20 cellular contexts compared by ENCODE assay signal in the genomic region with DNA sequence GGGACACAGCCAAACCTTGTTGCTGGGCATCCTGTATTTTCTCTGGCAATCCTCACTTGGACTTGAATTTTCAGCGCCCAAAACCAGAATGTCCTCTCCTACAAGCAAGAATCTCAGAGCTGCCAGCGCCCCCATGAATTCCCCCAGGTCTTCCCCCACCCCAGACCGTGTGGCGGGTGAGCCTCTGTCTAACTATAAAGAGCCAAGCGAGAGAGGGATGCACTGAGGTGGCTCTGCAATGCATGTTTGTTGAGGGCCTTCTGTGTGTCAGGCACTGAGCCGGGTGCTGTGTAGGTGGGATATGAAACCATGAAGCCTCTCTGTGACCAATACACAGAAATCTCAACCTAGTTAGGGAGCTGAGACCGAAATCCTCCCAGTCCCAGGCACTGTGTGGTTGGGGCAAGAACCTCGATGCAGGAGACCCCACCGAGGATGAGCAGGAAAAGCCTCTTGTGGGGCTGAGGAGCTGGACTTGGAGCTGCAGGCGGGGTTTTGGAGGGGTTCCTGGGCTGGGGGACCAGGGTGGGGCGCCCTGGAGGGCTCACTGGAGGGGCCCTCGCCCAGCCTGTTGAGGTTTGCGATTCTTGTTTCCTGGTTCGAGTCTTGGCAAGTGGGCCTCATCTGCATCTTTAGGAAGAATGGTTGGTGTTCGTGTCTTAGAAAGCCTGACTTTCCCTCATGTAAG. TPM values are rescaled to one million over a fixed set of nuclear protein-coding genes. Genes with fewer than 3 reads are reported as not detected.
A peak's percentile ranks its signal among the peaks of the same experiment; 100 is the strongest.
DNase-seq lines count a peak whose midpoint lies in the region; ATAC-seq and TF ChIP-seq lines count a peak whose summit lies in the region.
"Had no signal": no experiment of that assay in that cellular context is flagged by ENCODE, and none has a peak within 500 bp of the region (broad histone marks: within the 10 kb centered on the region; RNA-seq: fewer than 3 reads in every experiment).

No MANE protein-coding gene starts in this region.

- H3K27me3 ChIP-seq in endodermal cell (ENCODE audit: control insufficient read depth, insufficient read depth, low read length, poor library complexity, severe bottlenecking) (no peaks in the 10 kb centered on the region), mesenchymal stem cell (ENCODE audit: control insufficient read depth in 1 of 2, insufficient read depth in 1 of 2, low read length in 2 of 2) (peaks cover 0 to 5% of the 10 kb centered on the region in 2 experiments)
- no peaks in the 10 kb centered on the region for H3K27me3 ChIP-seq in CD8-positive, alpha-beta memory T cell (ENCODE audit: insufficient read depth, low read length, poor library complexity, severe bottlenecking)

- H3K27ac ChIP-seq in endodermal cell (ENCODE audit: low read depth, low read length) (no peak overlapping the region), mesenchymal stem cell (ENCODE audit: low read length, poor library complexity, severe bottlenecking) (no peak overlapping the region)
- H3K27ac ChIP-seq in CD8-positive, alpha-beta memory T cell (ENCODE audit: low read depth, low read length) = no peak overlapping the region
- H3K27ac ChIP-seq: 22Rv1, RWPE1 had no signal

- CTCF ChIA-PET in activated CD4-positive, alpha-beta T cell treated with anti-CD3 and anti-CD28 coated beads for 36 hours (lab: Charles Lee) = interaction anchor here (1.1 to 1.2 kb wide), 2 partner anchors 10 to 86 kb away, joined by 3 to 4 read pairs; no protein-coding TSS in a partner anchor
- CTCF ChIA-PET in CD8-positive, alpha-beta memory T cell (lab: Charles Lee) = no interaction called here

- peak; percentile 28 for DNase-seq in activated CD4-positive, alpha-beta T cell treated with anti-CD3 and anti-CD28 coated beads for 36 hours
- DNase-seq in activated CD4-positive, alpha-beta T cell treated with anti-CD3 and anti-CD28 coated beads for 4 hours = no peak
- DNase-seq in Right ventricle myocardium inferior (ENCODE audit: missing footprints) = peak; percentile 30
- DNase-seq in left ventricle myocardium superior = no peak
- peak; percentile 34 for DNase-seq in endodermal cell
- DNase-seq in type B pancreatic cell (ENCODE audit: extremely low spot score, unreplicated experiment) = peak; percentile 54
- DNase-seq in CD8-positive, alpha-beta memory T cell = no peak
- DNase-seq in mesenchymal stem cell = no peak
- DNase-seq: CD8-positive, alpha-beta T cell; NCI-H1436 treated with DMSO at 0.1 percent for 48 hours; NCI-H2107; NCI-H226; NCI-H69; NK-92 treated with Interleukin-12 subunit alpha and Interleukin-12 subunit beta, amount 100 ng/mL, for 24 hours; OCI-M1 had no signal

- no peak overlapping the region for H3K4me2 ChIP-seq in mesenchymal stem cell (ENCODE audit: low read length, poor library complexity, severe bottlenecking)

- no peaks in the 10 kb centered on the region for H3K27me3 Mint-ChIP-seq in activated CD4-positive, alpha-beta T cell treated with anti-CD3 and anti-CD28 coated beads for 36 hours
- H3K27me3 Mint-ChIP-seq in endodermal cell (ENCODE audit: insufficient read depth) = no peaks in the 10 kb centered on the region
- H3K27me3 Mint-ChIP-seq in type B pancreatic cell = peaks cover under 1% of the 10 kb centered on the region
- peaks cover 9 to 11% of the 10 kb centered on the region in 2 donors for H3K27me3 Mint-ChIP-seq in CD8-positive, alpha-beta memory T cell

- H3K9me3 Mint-ChIP-seq in activated CD4-positive, alpha-beta T cell treated with anti-CD3 and anti-CD28 coated beads for 36 hours (ENCODE audit: low read depth) = peaks cover 2% of the 10 kb centered on the region
- H3K9me3 Mint-ChIP-seq in endodermal cell (no peaks in the 10 kb centered on the region), type B pancreatic cell (no peaks in the 10 kb centered on the region)
- peaks cover 0 to 2% (median 0%) of the 10 kb centered on the region in 5 donors for H3K9me3 Mint-ChIP-seq in CD8-positive, alpha-beta memory T cell
- H3K9me3 Mint-ChIP-seq: CD8-positive, alpha-beta T cell had no signal

- H3K4me3 ChIP-seq in endodermal cell (ENCODE audit: low read length) (no peak overlapping the region), mesenchymal stem cell (ENCODE audit: insufficient read depth in 1 of 2, low read depth in 1 of 2, low read length in 2 of 2) (no peak overlapping the region)
- no peak overlapping the region for H3K4me3 ChIP-seq in CD8-positive, alpha-beta memory T cell (ENCODE audit: low read length)

- no peak overlapping the region for H4K8ac ChIP-seq in mesenchymal stem cell (ENCODE audit: low read length)

- no peak overlapping the region for H2AK5ac ChIP-seq in mesenchymal stem cell (ENCODE audit: low read length, severe bottlenecking)

- peak overlapping the region; percentile 58 for H3K27ac Mint-ChIP-seq in activated CD4-positive, alpha-beta T cell treated with anti-CD3 and anti-CD28 coated beads for 36 hours
- H3K27ac Mint-ChIP-seq in endodermal cell (no peak overlapping the region), type B pancreatic cell (no peak overlapping the region)
- no peak overlapping the region for H3K27ac Mint-ChIP-seq in CD8-positive, alpha-beta memory T cell
- H3K27ac Mint-ChIP-seq: CD8-positive, alpha-beta T cell had no signal

- no peak overlapping the region for H2BK5ac ChIP-seq in mesenchymal stem cell (ENCODE audit: low read depth, low read length, poor library complexity, severe bottlenecking)

- no peak overlapping the region for H3K14ac ChIP-seq in mesenchymal stem cell (ENCODE audit: low read length in 2 of 2)

- H3K4me3 Mint-ChIP-seq in activated CD4-positive, alpha-beta T cell treated with anti-CD3 and anti-CD28 coated beads for 36 hours = no peak overlapping the region
- H3K4me3 Mint-ChIP-seq in endodermal cell = no peak overlapping the region
- no peak overlapping the region for H3K4me3 Mint-ChIP-seq in type B pancreatic cell
- H3K4me3 Mint-ChIP-seq in CD8-positive, alpha-beta memory T cell = no peak overlapping the region
- H3K4me3 Mint-ChIP-seq: CD8-positive, alpha-beta T cell had no signal

- no peaks in the 10 kb centered on the region for H3K9me3 ChIP-seq in endodermal cell (ENCODE audit: control insufficient read depth, low read length)
- no peaks in the 10 kb centered on the region for H3K9me3 ChIP-seq in CD8-positive, alpha-beta memory T cell (ENCODE audit: low read length)
- H3K9me3 ChIP-seq in mesenchymal stem cell (ENCODE audit: control insufficient read depth, low read length) = no peaks in the 10 kb centered on the region

- H3K36me3 Mint-ChIP-seq in activated CD4-positive, alpha-beta T cell treated with anti-CD3 and anti-CD28 coated beads for 36 hours (ENCODE audit: low read depth) = no peaks in the 10 kb centered on the region
- H3K36me3 Mint-ChIP-seq in endodermal cell (ENCODE audit: low read depth) (peaks cover 24% of the 10 kb centered on the region), type B pancreatic cell (no peaks in the 10 kb centered on the region)
- no peaks in the 10 kb centered on the region for H3K36me3 Mint-ChIP-seq in CD8-positive, alpha-beta memory T cell
- H3K36me3 Mint-ChIP-seq: CD8-positive, alpha-beta T cell had no signal

- peak; percentile 54 for ATAC-seq in activated CD4-positive, alpha-beta T cell treated with anti-CD3 and anti-CD28 coated beads for 36 hours
- ATAC-seq in Right ventricle myocardium inferior (no peak), left ventricle myocardium superior (no peak)
- ATAC-seq: CD8-positive, alpha-beta T cell had no signal

- H3K4ac ChIP-seq in mesenchymal stem cell (ENCODE audit: low read depth in 1 of 2, low read length in 2 of 2) = no peak overlapping the region

- no peak overlapping the region for H3K9ac ChIP-seq in endodermal cell (ENCODE audit: extremely low read depth, low read length, poor library complexity, severe bottlenecking)
- H3K9ac ChIP-seq in mesenchymal stem cell (ENCODE audit: low read length) = no peak overlapping the region

- no peak overlapping the region for H3K18ac ChIP-seq in mesenchymal stem cell (ENCODE audit: low read depth in 1 of 2, low read length in 2 of 2)

- no peak overlapping the region for H2BK120ac ChIP-seq in mesenchymal stem cell (ENCODE audit: low read depth, low read length)

- no peak overlapping the region for H3K23ac ChIP-seq in mesenchymal stem cell (ENCODE audit: low read length in 2 of 2)

- H2AFZ ChIP-seq in mesenchymal stem cell (ENCODE audit: low read depth, low read length) = no peak overlapping the region

- H3K4me1 ChIP-seq in endodermal cell (ENCODE audit: control insufficient read depth, insufficient read depth, low read length) = no peaks in the 10 kb centered on the region
- no peaks in the 10 kb centered on the region for H3K4me1 ChIP-seq in CD8-positive, alpha-beta memory T cell (ENCODE audit: insufficient read depth, low read length)
- H3K4me1 ChIP-seq in mesenchymal stem cell (ENCODE audit: control insufficient read depth, insufficient read depth, low read depth, low read length) = no peaks in the 10 kb centered on the region

- no peak overlapping the region for H4K91ac ChIP-seq in mesenchymal stem cell (ENCODE audit: low read length)

- POLR2A ChIA-PET in activated CD4-positive, alpha-beta T cell treated with anti-CD3 and anti-CD28 coated beads for 36 hours (lab: Charles Lee) = no interaction called here
- POLR2A ChIA-PET in CD8-positive, alpha-beta memory T cell (lab: Charles Lee) = no interaction called here

- H3K36me3 ChIP-seq in endodermal cell (ENCODE audit: control insufficient read depth, insufficient read depth, low read length) (no peaks in the 10 kb centered on the region), mesenchymal stem cell (ENCODE audit: control insufficient read depth in 1 of 2, insufficient read depth in 2 of 2, low read depth in 1 of 2, low read length in 2 of 2) (peaks cover 0 to 10% of the 10 kb centered on the region in 2 experiments)
- H3K36me3 ChIP-seq in CD8-positive, alpha-beta memory T cell (ENCODE audit: insufficient read depth, low read length) = no peaks in the 10 kb centered on the region

- TF ChIP-seq CTCF in endodermal cell (conservative IDR thresholded peaks at IDR 0.05) = no peak
- no peak for TF ChIP-seq CTCF in type B pancreatic cell (conservative IDR thresholded peaks at IDR 0.05)

- intact Hi-C loops in activated CD4-positive, alpha-beta T cell treated with anti-CD3 and anti-CD28 coated beads for 36 hours (cut with DNase I, micrococcal nuclease) = loop anchor here in 1 of 2 experiments (1.0 kb wide), 1 partner anchor 41 kb away; no protein-coding TSS in a partner anchor
- intact Hi-C loops in Right ventricle myocardium inferior (cut with DNase I) = no loop called here
- intact Hi-C loops in left ventricle myocardium superior (cut with micrococcal nuclease) = no loop called here

- H2BK15ac ChIP-seq in mesenchymal stem cell (ENCODE audit: low read depth, poor library complexity, severe bottlenecking) = no peak overlapping the region

- H3K79me1 ChIP-seq in mesenchymal stem cell (replicated peaks; ENCODE audit: low read length, poor library complexity, severe bottlenecking) = no peaks in the 10 kb centered on the region

- H2BK12ac ChIP-seq in mesenchymal stem cell (ENCODE audit: low read length in 2 of 2) = no peak overlapping the region

- peaks cover 11% of the 10 kb centered on the region for H3K4me1 Mint-ChIP-seq in activated CD4-positive, alpha-beta T cell treated with anti-CD3 and anti-CD28 coated beads for 36 hours
- peaks cover 3% of the 10 kb centered on the region for H3K4me1 Mint-ChIP-seq in endodermal cell
- no peaks in the 10 kb centered on the region for H3K4me1 Mint-ChIP-seq in type B pancreatic cell (ENCODE audit: unreplicated experiment)
- H3K4me1 Mint-ChIP-seq in CD8-positive, alpha-beta memory T cell = no peaks in the 10 kb centered on the region

- WGBS in endodermal cell (ENCODE audit: insufficient coverage in 1 of 2, insufficient read length in 1 of 2), 2 experiments = 94 to 98% methylated on average over 6 to 15 of the region's 15 CpGs
- WGBS in mesenchymal stem cell = 81% methylated on average over 12 of the region's 15 CpGs

RNA-seq across cellular contexts. Expression of gene PROZ, which starts 12.4 kb away (rescaled TPM):
- total RNA-seq in activated CD4-positive, alpha-beta T cell treated with anti-CD3 and anti-CD28 coated beads for 36 hours = not detected
- total RNA-seq in Right ventricle myocardium inferior (not detected), left ventricle myocardium superior (not detected), endodermal cell (under 1 TPM; 0.40 to 0.84 TPM), type B pancreatic cell (ENCODE audit: low replicate concordance) (not detected in 2 replicates)
- 0.53 TPM for polyA plus RNA-seq in endodermal cell (2013, experiment 1 of 2)
- not detected for polyA plus RNA-seq in endodermal cell (2013, experiment 2 of 2)
- not detected for total RNA-seq in CD8-positive, alpha-beta memory T cell
- not detected for polyA plus RNA-seq in CD8-positive, alpha-beta memory T cell
- polyA plus RNA-seq in mesenchymal stem cell (2013, experiment 1 of 2) = not detected
- not detected for polyA plus RNA-seq in mesenchymal stem cell (2013, experiment 2 of 2)
- total RNA-seq: CD8-positive, alpha-beta T cell; Daoy; H1 had no signal
- polyA plus RNA-seq: BJ, H1 had no signal

RNA-seq across cellular contexts. Expression of gene F10, which starts 23.5 kb away (rescaled TPM):
- total RNA-seq in activated CD4-positive, alpha-beta T cell treated with anti-CD3 and anti-CD28 coated beads for 36 hours = not detected
- total RNA-seq in Right ventricle myocardium inferior = 5.2 TPM
- total RNA-seq in left ventricle myocardium superior = 7.1 TPM
- 10 to 100 TPM; 18.7 to 32.4 TPM for total RNA-seq in endodermal cell
- 15.5 TPM for polyA plus RNA-seq in endodermal cell (2013, experiment 1 of 2)
- 18.2 TPM for polyA plus RNA-seq in endodermal cell (2013, experiment 2 of 2)
- 34.4 and 53.6 TPM in 2 replicates for total RNA-seq in type B pancreatic cell (ENCODE audit: low replicate concordance)
- total RNA-seq in CD8-positive, alpha-beta memory T cell = not detected
- not detected for polyA plus RNA-seq in CD8-positive, alpha-beta memory T cell
- polyA plus RNA-seq in mesenchymal stem cell (2013, experiment 1 of 2) = 1.4 TPM
- polyA plus RNA-seq in mesenchymal stem cell (2013, experiment 2 of 2) = 1.3 TPM
- total RNA-seq: CD8-positive, alpha-beta T cell; Daoy had no signal

RNA-seq across cellular contexts. Expression of gene F7, which starts 40.5 kb away (rescaled TPM):
- under 1 TPM; 0.11 to 0.12 TPM for total RNA-seq in activated CD4-positive, alpha-beta T cell treated with anti-CD3 and anti-CD28 coated beads for 36 hours
- not detected for total RNA-seq in Right ventricle myocardium inferior
- not detected for total RNA-seq in left ventricle myocardium superior
- total RNA-seq in endodermal cell = 1 to 10 TPM; 4.7 to 6.4 TPM
- 2.3 TPM for polyA plus RNA-seq in endodermal cell (2013, experiment 1 of 2)
- polyA plus RNA-seq in endodermal cell (2013, experiment 2 of 2) = 1.2 TPM
- total RNA-seq in type B pancreatic cell (ENCODE audit: low replicate concordance) = 3.0 and 5.3 TPM in 2 replicates
- under 1 TPM; 0.22 to 0.29 TPM for total RNA-seq in CD8-positive, alpha-beta memory T cell
- polyA plus RNA-seq in CD8-positive, alpha-beta memory T cell = 0.14 TPM
- polyA plus RNA-seq in mesenchymal stem cell (2013, experiment 1 of 2) = not detected
- polyA plus RNA-seq in mesenchymal stem cell (2013, experiment 2 of 2) = not detected
- total RNA-seq: CD8-positive, alpha-beta T cell had no signal

Comparison
In these comparisons a context has a peak if more than half of its experiments do, and no peak if none do; other contexts are left out.
1. DNase-seq: peak in activated CD4-positive, alpha-beta T cell treated with anti-CD3 and anti-CD28 coated beads for 36 hours (single experiment), Right ventricle myocardium inferior (single experiment), endodermal cell (single experiment) and type B pancreatic cell (single experiment); none in activated CD4-positive, alpha-beta T cell treated with anti-CD3 and anti-CD28 coated beads for 4 hours (0 of 2), left ventricle myocardium superior (single experiment), CD8-positive, alpha-beta memory T cell (0 of 5) and mesenchymal stem cell (single experiment).